In genomic region chr19:13774217-13775191, GRCh38 we compare ENCODE assay signal across 8 cellular contexts. TPM values are rescaled to one million over a fixed set of nuclear protein-coding genes. Genes with fewer than 3 reads are reported as not detected.
DNase-seq lines count a peak whose midpoint lies in the region; ATAC-seq and TF ChIP-seq lines count a peak whose summit lies in the region.

Gene C19orf53 (plus strand): TSS chr19:13774456. CDS start chr19:13774478, 22 bp downstream.

- H3K4me3 ChIP-seq in BLaER1 (peak within 1 kb of the TSS; percentile 97), coronary artery (peak within 1 kb of the TSS; percentile 79)

- DNase-seq in NCI-H69 (lab: John Stamatoyannopoulos, UW) (peak; percentile 94), coronary artery (ENCODE audit: low spot score) (peak; percentile 88), left colon (peak; percentile 88 to 91)
- peak; percentile 93 for DNase-seq in activated CD4-positive, alpha-beta T cell treated with anti-CD3 and anti-CD28 coated beads, Interleukin-2, amount 10 ng/mL, durations not matched to agents 7 days and 5 days
- DNase-seq in stimulated activated CD4-positive, alpha-beta T cell treated with anti-CD3 and anti-CD28 coated beads, Interleukin-1b, Interleukin-23, amount 100 ng/mL, for 48 hours, result peak; percentile 87

- peak within 1 kb of the TSS; percentile 95 for H3K9ac ChIP-seq in BLaER1

- intact Hi-C loops in left colon (cut with DNase I, micrococcal nuclease), result no loop called here

- H3K4me2 ChIP-seq in BLaER1, result peak within 1 kb of the TSS; percentile 86

- TF ChIP-seq CTCF in coronary artery (IDR thresholded peaks at IDR 0.05), result no peak

- H4K20me1 ChIP-seq in BLaER1, result peaks cover 31% of the 10 kb centered on the region

- H3K27me3 Mint-ChIP-seq in activated CD4-positive, alpha-beta T cell treated with anti-CD3 and anti-CD28 coated beads, Interleukin-2, amount 10 ng/mL, durations not matched to agents 7 days and 5 days, result no peaks in the 10 kb centered on the region

- H3K9me3 Mint-ChIP-seq in activated CD4-positive, alpha-beta T cell treated with anti-CD3 and anti-CD28 coated beads, Interleukin-2, amount 10 ng/mL, durations not matched to agents 7 days and 5 days, result no peaks in the 10 kb centered on the region

- H3K27me3 ChIP-seq in BLaER1, result no peaks in the 10 kb centered on the region

- H3K36me3 Mint-ChIP-seq in activated CD4-positive, alpha-beta T cell treated with anti-CD3 and anti-CD28 coated beads, Interleukin-2, amount 10 ng/mL, durations not matched to agents 7 days and 5 days (ENCODE audit: low read depth), result peaks cover 36% of the 10 kb centered on the region

- H3K27ac ChIP-seq in BLaER1, result peak within 1 kb of the TSS; percentile 90
- peak within 1 kb of the TSS; percentile 87 for H3K27ac ChIP-seq in coronary artery

- H3K27ac Mint-ChIP-seq in activated CD4-positive, alpha-beta T cell treated with anti-CD3 and anti-CD28 coated beads, Interleukin-2, amount 10 ng/mL, durations not matched to agents 7 days and 5 days, result peak within 1 kb of the TSS; percentile 91

- H3K4me3 Mint-ChIP-seq in activated CD4-positive, alpha-beta T cell treated with anti-CD3 and anti-CD28 coated beads, Interleukin-2, amount 10 ng/mL, durations not matched to agents 7 days and 5 days, result peak within 1 kb of the TSS; percentile 94

- H3K4me1 Mint-ChIP-seq in activated CD4-positive, alpha-beta T cell treated with anti-CD3 and anti-CD28 coated beads, Interleukin-2, amount 10 ng/mL, durations not matched to agents 7 days and 5 days, result peaks cover 23% of the 10 kb centered on the region

- POLR2A ChIA-PET in activated CD4-positive, alpha-beta T cell treated with anti-CD3 and anti-CD28 coated beads, Interleukin-2, amount 10 ng/mL, durations not matched to agents 7 days and 5 days (lab: Charles Lee), result interaction anchor here (0.6 to 2.4 kb wide), 2 partner anchors 88 to 306 kb away, joined by 3 to 7 read pairs; no protein-coding TSS in a partner anchor

- CTCF ChIA-PET in activated CD4-positive, alpha-beta T cell treated with anti-CD3 and anti-CD28 coated beads, Interleukin-2, amount 10 ng/mL, durations not matched to agents 7 days and 5 days (lab: Charles Lee), result interaction anchor here (0.6 to 3.2 kb wide), 9 partner anchors 10 to 98 kb away, joined by 3 to 25 read pairs (median 5); partner anchors contain the start of gene MRI1

- H3K9me3 ChIP-seq in BLaER1, result no peaks in the 10 kb centered on the region

- H3K36me3 ChIP-seq in BLaER1, result peaks cover 62% of the 10 kb centered on the region

- H3K4me1 ChIP-seq in BLaER1, result peaks cover 14% of the 10 kb centered on the region

- ATAC-seq in GM19328 (IDR thresholded peaks at IDR 0.05; ENCODE audit: unreplicated experiment) (peak; percentile 72), HG03520 (IDR thresholded peaks at IDR 0.05; ENCODE audit: unreplicated experiment) (peak; percentile 96), left colon (peak; percentile 98)

RNA-seq across cellular contexts. Expression of gene C19orf53, which starts in this region (rescaled TPM):
- total RNA-seq in activated CD4-positive, alpha-beta T cell treated with anti-CD3 and anti-CD28 coated beads, Interleukin-2, amount 10 ng/mL, durations not matched to agents 7 days and 5 days, result 10 to 100 TPM; 91.3 to 92.5 TPM
- 10 to 100 TPM; 44.9 to 46.7 TPM for total RNA-seq in left colon

Comparison
In these comparisons a context has a peak if more than half of its experiments do, and no peak if none do; other contexts are left out.
1. Peak in every context shown above with its lines: DNase-seq, ATAC-seq, H3K4me3 ChIP-seq and H3K27ac ChIP-seq.